ENCODE assay signal across 31 cellular contexts in genomic region chrX:153938226-153938786, GRCh38. TPM values are rescaled to one million over a fixed set of nuclear protein-coding genes. Genes with fewer than 3 reads are reported as not detected.
DNase-seq lines count a peak whose midpoint lies in the region; ATAC-seq and TF ChIP-seq lines count a peak whose summit lies in the region.
"Had no signal": no experiment of that assay in that cellular context is flagged by ENCODE, and none has a peak within 500 bp of the region (broad histone marks: within the 10 kb centered on the region; RNA-seq: fewer than 3 reads in every experiment).

No MANE protein-coding gene starts in this region.

- H3K9me3 ChIP-seq in SK-N-SH (no peaks in the 10 kb centered on the region), Loucy (ENCODE audit: insufficient read depth, low read depth, low read length) (no peaks in the 10 kb centered on the region)
- H3K9me3 ChIP-seq: adrenal gland, breast epithelium, colonic mucosa, gastrocnemius medialis, thyroid gland had no signal

- no peak for TF ChIP-seq EP300 in SK-N-SH (IDR thresholded peaks at IDR 0.05; ENCODE audit: borderline replicate concordance in 1 of 2, low read depth in 1 of 2, low read length in 1 of 2)

- peaks cover 12% of the 10 kb centered on the region; the same call in 1 of the 2 replicates for H4K20me1 ChIP-seq in SK-N-SH (ENCODE audit: insufficient read depth)
- no peaks in the 10 kb centered on the region for H4K20me1 ChIP-seq in Loucy (ENCODE audit: insufficient read depth, low read length, poor library complexity, severe bottlenecking)

- H2AFZ ChIP-seq in SK-N-SH (ENCODE audit: low read depth) (no peak overlapping the region), Loucy (ENCODE audit: low read length) (no peak overlapping the region)

- in situ Hi-C loops in astrocyte of the spinal cord (cut with HindIII; ENCODE audit: low sequenced_read_pairs) = no loop called here

- DNase-seq in SK-N-SH (no peak), astrocyte of the spinal cord (ENCODE audit: low read depth, low spot score) (no peak), retinal pigment epithelial cell (ENCODE audit: low read depth) (no peak), lower leg skin (ENCODE audit: low spot score in 2 of 2) (no peak), NCI-H1694 treated with DMSO at 0.1 percent for 48 hours (lab: John Stamatoyannopoulos, UW) (no peak), cerebellum (ENCODE audit: low spot score) (no peak)
- DNase-seq: activated CD4-positive, alpha-beta T cell treated with anti-CD3 and anti-CD28 coated beads, Interleukin-2, amount 50 U/mL, for 4 hours; activated effector memory CD4-positive, alpha-beta T cell treated with anti-CD3 and anti-CD28 coated beads, Interleukin-2, amount 50 U/mL, for 16 hours; adrenal gland; colonic mucosa; DMS79; effector memory CD4-positive, alpha-beta T cell; gastrocnemius medialis; hippocampal formation; immature natural killer cell; naive B cell; NCI-H1105; NCI-H2029 treated with DMSO at 0.1 percent for 48 hours; NCI-H2227 treated with DMSO at 0.1 percent for 48 hours; occipital lobe; RPMI8226; thyroid gland had no signal

- POLR2A ChIA-PET in SK-N-SH (lab: Yijun Ruan, JAX) = no interaction called here

- WGBS in SK-N-SH (ENCODE audit: low lambda C conversion rate) = 44% methylated on average over 10 of the region's 10 CpGs
- WGBS in lower leg skin, 2 donors = 85 to 87% methylated on average over 10 of the region's 10 CpGs

- TF ChIP-seq CTCF in SK-N-SH (IDR thresholded peaks at IDR 0.05) (peak; percentile 30; the same call in 1 of the 2 replicates), Loucy (conservative IDR thresholded peaks at IDR 0.05; ENCODE audit: low read length) (0 out of 2 replicates have a peak, but pooled peaks have one; percentile 10), astrocyte of the spinal cord (IDR thresholded peaks at IDR 0.05; ENCODE audit: low read depth, low read length) (peak; percentile 11), retinal pigment epithelial cell (conservative IDR thresholded peaks at IDR 0.05; ENCODE audit: low read depth, low read length) (peak; percentile 11), lower leg skin (IDR thresholded peaks at IDR 0.05) (no peak)

- H3K4me3 ChIP-seq in SK-N-SH (ENCODE audit: low read depth in 2 of 2, low read length in 1 of 2) (no peak overlapping the region), Loucy (ENCODE audit: low read length, poor library complexity, severe bottlenecking) (no peak overlapping the region), astrocyte of the spinal cord (ENCODE audit: low read depth, low read length) (no peak overlapping the region), retinal pigment epithelial cell (ENCODE audit: low read length) (no peak overlapping the region), lower leg skin (ENCODE audit: low read depth, poor library complexity, severe bottlenecking) (no peak overlapping the region)
- H3K4me3 ChIP-seq: adrenal gland, breast epithelium, colonic mucosa, gastrocnemius medialis, smooth muscle cell, thyroid gland had no signal

- no peak for TF ChIP-seq POLR2A in lower leg skin (IDR thresholded peaks at IDR 0.05)

- H3K4me1 ChIP-seq in SK-N-SH (ENCODE audit: control insufficient read depth in 1 of 2, insufficient read depth in 2 of 2, low read depth in 1 of 2, low read length in 1 of 2) (peaks cover 8 to 12% of the 10 kb centered on the region in 2 experiments; a peak in 2 of 4 replicates), Loucy (ENCODE audit: insufficient read depth, low read length, poor library complexity, severe bottlenecking) (peaks cover 5% of the 10 kb centered on the region)
- H3K4me1 ChIP-seq: breast epithelium, colonic mucosa had no signal

- no peaks in the 10 kb centered on the region for H3K9me2 ChIP-seq in SK-N-SH
- H3K9me2 ChIP-seq in Loucy (replicated peaks; ENCODE audit: low read depth, low read length) = no peaks in the 10 kb centered on the region

- no peak for ATAC-seq in SK-N-SH treated with all-trans-retinoic acid at 6 μM for 48 hours
- ATAC-seq: esophagus mucosa, gastrocnemius medialis, left lobe of liver had no signal

- H3F3A ChIP-seq in SK-N-SH (replicated peaks; ENCODE audit: insufficient read depth) (no peaks in the 10 kb centered on the region), Loucy (ENCODE audit: low read depth) (no peaks in the 10 kb centered on the region)

- H3K27ac ChIP-seq in SK-N-SH (ENCODE audit: low read depth in 2 of 2, low read length in 1 of 2) = no peak overlapping the region
- H3K27ac ChIP-seq: adrenal gland, breast epithelium, colonic mucosa, gastrocnemius medialis, thyroid gland had no signal

- CTCF ChIA-PET in SK-N-SH (lab: Yijun Ruan, JAX) = interaction anchor here (0.8 to 4.5 kb wide), 6 partner anchors 9 to 175 kb away, joined by 3 to 18 read pairs (median 4); no protein-coding TSS in a partner anchor

- no peak overlapping the region for H3K4me2 ChIP-seq in SK-N-SH
- no peak overlapping the region for H3K4me2 ChIP-seq in Loucy (ENCODE audit: low read depth, low read length, poor library complexity, severe bottlenecking)
- H3K4me2 ChIP-seq: smooth muscle cell had no signal

- H3K36me3 ChIP-seq in SK-N-SH (replicated peaks in 1 of 2; ENCODE audit: control insufficient read depth in 1 of 2, insufficient read depth in 2 of 2, low read length in 1 of 2) (peaks cover 0 to under 1% of the 10 kb centered on the region in 2 experiments), Loucy (ENCODE audit: insufficient read depth, low read length) (no peaks in the 10 kb centered on the region)
- H3K36me3 ChIP-seq: adrenal gland, breast epithelium, colonic mucosa, gastrocnemius medialis, thyroid gland had no signal

- H3K27me3 ChIP-seq in SK-N-SH (ENCODE audit: insufficient read depth) (peaks cover 4% of the 10 kb centered on the region; the same call in 1 of the 2 replicates), Loucy (ENCODE audit: insufficient read depth, low read length, poor library complexity, severe bottlenecking) (no peaks in the 10 kb centered on the region)
- H3K27me3 ChIP-seq: adrenal gland, colonic mucosa, gastrocnemius medialis, thyroid gland had no signal

- H3K79me2 ChIP-seq in SK-N-SH (ENCODE audit: insufficient read depth) (peaks cover 14% of the 10 kb centered on the region), Loucy (ENCODE audit: insufficient read depth, low read length) (peaks cover 15% of the 10 kb centered on the region)

- intact Hi-C loops in lower leg skin (cut with DNase I; ENCODE audit: low total_unique reads) = no loop called here

- H3K9ac ChIP-seq in SK-N-SH (no peak overlapping the region), Loucy (ENCODE audit: low read depth, low read length, poor library complexity, severe bottlenecking) (no peak overlapping the region)

- TF ChIP-seq RAD21 in SK-N-SH (IDR thresholded peaks at IDR 0.05; ENCODE audit: low read length) = no peak

TF ChIP-seq in SK-N-SH, 30 proteins besides CTCF, POLR2A, EP300 and RAD21 (continues in another document):
- no peak for TF ChIP-seq POLR2AphosphoS5 (IDR thresholded peaks at IDR 0.05; ENCODE audit: low read depth, low read length)
- no peak for TF ChIP-seq RXRA (IDR thresholded peaks at IDR 0.05; ENCODE audit: borderline replicate concordance, low read depth)
- TF ChIP-seq RFX5 (IDR thresholded peaks at IDR 0.05; ENCODE audit: low read length) = no peak
- no peak for TF ChIP-seq MEF2A (IDR thresholded peaks at IDR 0.05; ENCODE audit: borderline replicate concordance, low read depth)
- no peak for TF ChIP-seq TCF12 (IDR thresholded peaks at IDR 0.05)

TF ChIP-seq in SK-N-SH treated with all-trans-retinoic acid at 6 μM for 48 hours, 23 proteins besides CTCF, POLR2A, EP300 and RAD21 (continues in another document):
- TF ChIP-seq ESRRG (CRISPR knock-in tag; IDR thresholded peaks at IDR 0.05) = no peak
- TF ChIP-seq ZNF70 (CRISPR knock-in tag; IDR thresholded peaks at IDR 0.05) = no peak
- no peak for TF ChIP-seq CSRNP3 (CRISPR knock-in tag; IDR thresholded peaks at IDR 0.05)
- no peak for TF ChIP-seq SNAI2 (CRISPR knock-in tag; IDR thresholded peaks at IDR 0.05)

RNA-seq across cellular contexts. Expression of gene NAA10, which starts 3.5 kb away (rescaled TPM):
- 192 and 229 TPM in 2 replicates for polyA plus RNA-seq in SK-N-SH (2012; rRNA removed)
- 193 and 253 TPM in 2 replicates for polyA plus RNA-seq in SK-N-SH (2012; cell fraction: cytosol; rRNA removed)
- 502 and 579 TPM in 2 replicates for polyA plus RNA-seq in SK-N-SH (2012; cell fraction: nucleus; rRNA removed)
- 10 to 100 TPM; 32.6 to 70.9 (median 51.1) TPM for total RNA-seq in lower leg skin
- total RNA-seq in cerebellum = 21.6 TPM

RNA-seq across cellular contexts. Expression of gene RENBP, which starts 6.1 kb away (rescaled TPM):
- polyA plus RNA-seq in SK-N-SH (2012; rRNA removed) = 0.90 and 1.0 TPM in 2 replicates
- polyA plus RNA-seq in SK-N-SH (2012; cell fraction: cytosol; rRNA removed) = 0.45 and 0.56 TPM in 2 replicates
- polyA plus RNA-seq in SK-N-SH (2012; cell fraction: nucleus; rRNA removed) = 3.0 and 3.2 TPM in 2 replicates
- 10 to 100 TPM in 1 of 4 donors, 1 to 10 TPM in 2, under 1 TPM in 1; 0.76 to 11.8 (median 4.2) TPM for total RNA-seq in lower leg skin
- total RNA-seq in cerebellum = 2.6 TPM
- total RNA-seq: M059J, smooth muscle cell had no signal

RNA-seq across cellular contexts. Expression of gene ARHGAP4, which starts 12.2 kb away (rescaled TPM):
- 1.6 and 2.2 TPM in 2 replicates for polyA plus RNA-seq in SK-N-SH (2012; rRNA removed)
- 0.45 and 0.94 TPM in 2 replicates for polyA plus RNA-seq in SK-N-SH (2012; cell fraction: cytosol; rRNA removed)
- 15.6 and 25.4 TPM in 2 replicates for polyA plus RNA-seq in SK-N-SH (2012; cell fraction: nucleus; rRNA removed)
- 10 to 100 TPM in 2 of 4 donors, 1 to 10 TPM in 2; 2.7 to 14.8 (median 10.5) TPM for total RNA-seq in lower leg skin
- total RNA-seq in cerebellum = 9.3 TPM

RNA-seq across cellular contexts. Expression of gene HCFC1, which starts 33.3 kb away (rescaled TPM):
- polyA plus RNA-seq in SK-N-SH (2012; rRNA removed) = 4.7 and 9.5 TPM in 2 replicates
- polyA plus RNA-seq in SK-N-SH (2012; cell fraction: cytosol; rRNA removed) = 5.9 and 8.1 TPM in 2 replicates
- polyA plus RNA-seq in SK-N-SH (2012; cell fraction: nucleus; rRNA removed) = 27.0 and 39.1 TPM in 2 replicates
- total RNA-seq in lower leg skin (10 to 100 TPM; 32.6 to 51.6 (median 40.9) TPM), cerebellum (20.0 TPM)

RNA-seq across cellular contexts. Expression of gene AVPR2, which starts 33.8 kb away (rescaled TPM):
- polyA plus RNA-seq in SK-N-SH (2012; rRNA removed) = not detected in 2 replicates
- not detected in 2 replicates for polyA plus RNA-seq in SK-N-SH (2012; cell fraction: cytosol; rRNA removed)
- polyA plus RNA-seq in SK-N-SH (2012; cell fraction: nucleus; rRNA removed) = 0.05 TPM in 1 of 2 replicates, not detected in the other
- total RNA-seq in lower leg skin (1 to 10 TPM in 2 of 4 donors, under 1 TPM in 2; 0.53 to 2.6 (median 0.98) TPM), cerebellum (not detected)
- total RNA-seq: B cell, H1, left lobe of liver, occipital lobe, smooth muscle cell had no signal
- polyA plus RNA-seq: immature natural killer cell, smooth muscle cell had no signal

Comparison
In these comparisons a context has a peak if more than half of its experiments do, and no peak if none do; other contexts are left out.
1. CTCF ChIP-seq: peak in SK-N-SH (single experiment), Loucy (single experiment), astrocyte of the spinal cord (single experiment) and retinal pigment epithelial cell (single experiment); none in lower leg skin (0 of 3).